ENCODE assay signal across 22 cellular contexts in the genomic region with DNA sequence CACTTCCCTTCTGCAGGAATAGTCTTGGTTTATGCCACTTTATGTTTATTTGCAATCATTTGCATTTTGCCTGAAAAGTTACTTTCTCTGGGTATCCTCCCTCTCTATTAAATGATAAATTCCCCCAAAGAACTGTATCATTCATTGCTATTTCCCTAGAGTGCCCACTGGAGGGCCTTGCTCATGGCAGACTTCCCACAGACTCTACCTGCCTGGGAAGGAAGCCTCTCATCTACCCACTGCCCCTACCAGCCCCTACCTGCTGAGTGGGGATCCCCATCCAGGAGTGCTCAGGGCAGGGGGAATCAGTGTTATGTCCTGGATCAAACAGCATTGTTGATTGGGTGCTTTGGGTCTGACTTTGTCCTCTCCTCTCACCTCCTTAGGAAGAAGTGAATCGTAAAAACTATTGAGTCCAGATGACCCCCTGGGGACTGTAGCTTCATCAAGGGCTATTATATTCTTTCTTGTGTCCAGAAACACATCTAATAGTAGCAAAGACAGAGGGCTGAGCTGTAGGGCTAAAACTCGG. TPM values are rescaled to one million over a fixed set of nuclear protein-coding genes. Genes with fewer than 3 reads are reported as not detected.
DNase-seq lines count a peak whose midpoint lies in the region; ATAC-seq and TF ChIP-seq lines count a peak whose summit lies in the region.
"Had no signal": no experiment of that assay in that cellular context is flagged by ENCODE, and none has a peak within 500 bp of the region (broad histone marks: within the 10 kb centered on the region; RNA-seq: fewer than 3 reads in every experiment).

No MANE protein-coding gene starts in this region.

- no peak overlapping the region for H3K4me2 ChIP-seq in OCI-LY1 (ENCODE audit: low read length)

- H4K20me1 ChIP-seq in OCI-LY1 (ENCODE audit: insufficient read depth, low read length): no peaks in the 10 kb centered on the region

- H3K9me2 ChIP-seq in OCI-LY1 (ENCODE audit: low read depth, low read length): no peaks in the 10 kb centered on the region

- peak; percentile 35; the same call in 1 of the 2 replicates for TF ChIP-seq CTCF in OCI-LY1 (IDR thresholded peaks at IDR 0.05; ENCODE audit: low read length)
- peak; percentile 50 for TF ChIP-seq CTCF in epithelial cell of proximal tubule (conservative IDR thresholded peaks at IDR 0.05; ENCODE audit: low read depth, low read length)
- no peak for TF ChIP-seq CTCF in sigmoid colon (IDR thresholded peaks at IDR 0.05)

- H2AFZ ChIP-seq in OCI-LY1 (ENCODE audit: low read length): no peak overlapping the region

- no peaks in the 10 kb centered on the region for H3K36me3 ChIP-seq in OCI-LY1 (ENCODE audit: insufficient read depth, low read length)
- no peaks in the 10 kb centered on the region for H3K36me3 ChIP-seq in sigmoid colon
- H3K36me3 ChIP-seq: thoracic aorta had no signal

- H3K4me1 ChIP-seq in OCI-LY1 (ENCODE audit: insufficient read depth, low read length, severe bottlenecking): no peaks in the 10 kb centered on the region
- H3K4me1 ChIP-seq in sigmoid colon: peaks cover 0 to under 1% (median 0%) of the 10 kb centered on the region in 4 donors
- H3K4me1 ChIP-seq: body of pancreas, Caco-2 had no signal

- no peak overlapping the region for H3K9ac ChIP-seq in OCI-LY1 (ENCODE audit: low read length)

- no peak overlapping the region for H3K27ac ChIP-seq in OCI-LY1 (ENCODE audit: low read depth, low read length, poor library complexity, severe bottlenecking)
- H3K27ac ChIP-seq in sigmoid colon: no peak overlapping the region
- H3K27ac ChIP-seq: body of pancreas, thoracic aorta had no signal

- H3K79me2 ChIP-seq in OCI-LY1 (ENCODE audit: insufficient read depth, low read length): no peaks in the 10 kb centered on the region

- H3K9me3 ChIP-seq in OCI-LY1 (ENCODE audit: low read length) (no peaks in the 10 kb centered on the region), sigmoid colon (no peaks in the 10 kb centered on the region)
- H3K9me3 ChIP-seq: body of pancreas, Caco-2, thoracic aorta had no signal

- H3K4me3 ChIP-seq in OCI-LY1 (ENCODE audit: low read depth, low read length, poor library complexity, severe bottlenecking) (no peak overlapping the region), epithelial cell of proximal tubule (ENCODE audit: low read depth, low read length) (no peak overlapping the region), sigmoid colon (no peak overlapping the region)
- H3K4me3 ChIP-seq: body of pancreas, lung, thoracic aorta had no signal

- H3F3A ChIP-seq in OCI-LY1 (ENCODE audit: insufficient read depth, low read length): no peaks in the 10 kb centered on the region

- ATAC-seq in GM19023 (IDR thresholded peaks at IDR 0.05; ENCODE audit: unreplicated experiment) (no peak), HG03045 (IDR thresholded peaks at IDR 0.05; ENCODE audit: unreplicated experiment) (no peak)
- ATAC-seq: body of pancreas, natural killer cell, T-cell had no signal

- TF ChIP-seq POLR2A in sigmoid colon (IDR thresholded peaks at IDR 0.05): no peak

- H3K27me3 ChIP-seq in OCI-LY1 (ENCODE audit: insufficient read depth, low read length) (no peaks in the 10 kb centered on the region; the same call in 1 of the 2 replicates), sigmoid colon (no peaks in the 10 kb centered on the region)
- H3K27me3 ChIP-seq: body of pancreas had no signal

- DNase-seq in NCI-H2171 treated with DMSO at 0.1 percent for 48 hours (lab: John Stamatoyannopoulos, UW) (peak; percentile 15), NCI-H2171 (lab: John Stamatoyannopoulos, UW) (no peak), epithelial cell of proximal tubule (ENCODE audit: low read depth) (no peak), sigmoid colon (peak; percentile 19)
- DNase-seq in central memory CD4-positive, alpha-beta T cell: no peak
- DNase-seq: activated naive CD4-positive, alpha-beta T cell; body of pancreas; Caco-2; GOT3; hypothalamus; IMR-90; natural killer cell; NCI-H1092 treated with DMSO at 0.1 percent for 48 hours; right cardiac atrium; stimulated activated CD4-positive, alpha-beta T cell treated with anti-CD3 and anti-CD28 coated beads, Interleukin-1b, Interleukin-23, amount 100 ng/mL, for 48 hours; T-cell had no signal

- intact Hi-C loops in sigmoid colon (cut with DNase I): no loop called here

- no peak for TF ChIP-seq EP300 in sigmoid colon (IDR thresholded peaks at IDR 0.05)

- WGBS in sigmoid colon, 2 donors: 79% methylated on average over 2 of the region's 2 CpGs

RNA-seq across cellular contexts. Expression of gene LRRN2, which starts 6.8 kb away (rescaled TPM):
- total RNA-seq in epithelial cell of proximal tubule: 1.1 and 5.4 TPM in 2 replicates
- 10 to 100 TPM in 1 of 4 donors, 1 to 10 TPM in 3; 4.9 to 14.7 (median 6.7) TPM for total RNA-seq in sigmoid colon
- polyA plus RNA-seq in sigmoid colon: 1 to 10 TPM; 2.5 to 3.6 (median 3.5) TPM
- total RNA-seq: Caco-2, IMR-90 had no signal
- polyA plus RNA-seq: AG04450, IMR-90 had no signal

Comparison
In these comparisons a context has a peak if more than half of its experiments do, and no peak if none do; other contexts are left out.
1. DNase-seq: peak in NCI-H2171 treated with DMSO at 0.1 percent for 48 hours (single experiment) and sigmoid colon (single experiment); none in NCI-H2171 (single experiment), epithelial cell of proximal tubule (single experiment) and central memory CD4-positive, alpha-beta T cell (single experiment).
2. CTCF ChIP-seq: peak in OCI-LY1 (single experiment) and epithelial cell of proximal tubule (single experiment); none in sigmoid colon (0 of 4).